19 cellular contexts compared by ENCODE assay signal in genomic region chr13:49731766-49732165, GRCh38. TPM values are rescaled to one million over a fixed set of nuclear protein-coding genes. Genes with fewer than 3 reads are reported as not detected.
DNase-seq lines count a peak whose midpoint lies in the region; ATAC-seq and TF ChIP-seq lines count a peak whose summit lies in the region.
"Had no signal": no experiment of that assay in that cellular context is flagged by ENCODE, and none has a peak within 500 bp of the region (broad histone marks: within the 10 kb centered on the region; RNA-seq: fewer than 3 reads in every experiment).

No MANE protein-coding gene starts in this region.

- H3K36me3 Mint-ChIP-seq in activated naive CD4-positive, alpha-beta T cell treated with anti-CD3 and anti-CD28 coated beads, Interleukin-2, amount 50 U/mL, for 72 hours, result peaks cover 3 to 6% of the 10 kb centered on the region in 2 donors
- H3K36me3 Mint-ChIP-seq in T-helper 17 cell (ENCODE audit: low read depth), result peaks cover 6% of the 10 kb centered on the region
- H3K36me3 Mint-ChIP-seq: natural killer cell had no signal

- peaks cover 0 to 43% (median 35%) of the 10 kb centered on the region in 9 donors for H3K36me3 ChIP-seq in heart left ventricle
- H3K36me3 ChIP-seq in brain microvascular endothelial cell (replicated peaks), result peaks cover 10% of the 10 kb centered on the region

- H3K4me1 Mint-ChIP-seq in T-helper 17 cell, result peaks cover 2% of the 10 kb centered on the region
- H3K4me1 Mint-ChIP-seq: activated T-helper 17 cell treated with anti-CD3 and anti-CD28 coated beads, Interleukin-2, amount 50 U/mL, for 72 hours; natural killer cell had no signal

- H3K4me3 ChIP-seq in heart left ventricle, result no peak overlapping the region
- H3K4me3 ChIP-seq in brain microvascular endothelial cell (ENCODE audit: low read depth, low read length), result no peak overlapping the region
- H3K4me3 ChIP-seq: esophagus muscularis mucosa, GM23338, Peyer's patch, tibial nerve had no signal

- H3K27ac Mint-ChIP-seq in activated naive CD4-positive, alpha-beta T cell treated with anti-CD3 and anti-CD28 coated beads, Interleukin-2, amount 50 U/mL, for 72 hours, result no peak overlapping the region
- H3K27ac Mint-ChIP-seq in T-helper 17 cell, result no peak overlapping the region
- H3K27ac Mint-ChIP-seq: activated T-helper 17 cell treated with anti-CD3 and anti-CD28 coated beads, Interleukin-2, amount 50 U/mL, for 72 hours; GM23338; natural killer cell had no signal

- TF ChIP-seq CTCF in heart left ventricle (IDR thresholded peaks at IDR 0.05) (no peak), brain microvascular endothelial cell (IDR thresholded peaks at IDR 0.05; ENCODE audit: low read depth, low read length, missing control alignments) (no peak)

- DNase-seq in heart left ventricle (no peak), cardiac septum (ENCODE audit: low spot score) (no peak), brain microvascular endothelial cell (peak; percentile 68), left ventricle myocardium superior (no peak), head of caudate nucleus (no peak), T-helper 17 cell (no peak)
- DNase-seq in activated naive CD4-positive, alpha-beta T cell treated with anti-CD3 and anti-CD28 coated beads, Interleukin-2, amount 50 U/mL, for 72 hours (ENCODE audit: low spot score in 2 of 2), result no peak
- DNase-seq: activated CD4-positive, alpha-beta T cell treated with anti-CD3 and anti-CD28 coated beads, Interleukin-2, amount 50 U/mL, for 4 hours; cerebellar nuclear complex; DMS79; natural killer cell; NCI-H1048; NCI-H345; Peyer's patch had no signal

- H3K27ac ChIP-seq in heart left ventricle (peak overlapping the region in 3 of 12 donors; percentile 13 to 40 (median 21)), brain microvascular endothelial cell (peak overlapping the region; percentile 38)
- H3K27ac ChIP-seq: esophagus muscularis mucosa, Peyer's patch, tibial nerve had no signal

- no peaks in the 10 kb centered on the region for H3K27me3 ChIP-seq in heart left ventricle
- no peaks in the 10 kb centered on the region for H3K27me3 ChIP-seq in brain microvascular endothelial cell (replicated peaks)
- H3K27me3 ChIP-seq: esophagus muscularis mucosa, Peyer's patch, tibial nerve had no signal

- H3K9me3 ChIP-seq in heart left ventricle (no peaks in the 10 kb centered on the region), T-helper 17 cell (ENCODE audit: control insufficient read depth, low read length, poor library complexity, severe bottlenecking) (no peaks in the 10 kb centered on the region)
- H3K9me3 ChIP-seq: esophagus muscularis mucosa, Peyer's patch, tibial nerve had no signal

- in situ Hi-C loops in brain microvascular endothelial cell (cut with HindIII; ENCODE audit: low pct_ligation_motif_present, low sequenced_read_pairs), result no loop called here

- intact Hi-C loops in heart left ventricle (cut with DNase I) (no loop called here), cardiac septum (cut with DNase I) (no loop called here), left ventricle myocardium superior (cut with micrococcal nuclease) (no loop called here), head of caudate nucleus (cut with DNase I) (no loop called here)

- no peaks in the 10 kb centered on the region for H3K27me3 Mint-ChIP-seq in T-helper 17 cell
- H3K27me3 Mint-ChIP-seq: activated T-helper 17 cell treated with anti-CD3 and anti-CD28 coated beads, Interleukin-2, amount 50 U/mL, for 72 hours had no signal

- no peak overlapping the region for H3K4me3 Mint-ChIP-seq in T-helper 17 cell
- H3K4me3 Mint-ChIP-seq: activated T-helper 17 cell treated with anti-CD3 and anti-CD28 coated beads, Interleukin-2, amount 50 U/mL, for 72 hours; GM23338; natural killer cell had no signal

- ATAC-seq in heart left ventricle (peak; percentile 55 to 80 (median 76)), left ventricle myocardium superior (peak; percentile 83), T-helper 17 cell (no peak), GM18498 (IDR thresholded peaks at IDR 0.05; ENCODE audit: unreplicated experiment) (no peak)
- no peak for ATAC-seq in activated naive CD4-positive, alpha-beta T cell treated with anti-CD3 and anti-CD28 coated beads, Interleukin-2, amount 50 U/mL, for 72 hours
- ATAC-seq: activated T-helper 17 cell treated with anti-CD3 and anti-CD28 coated beads, Interleukin-2, amount 50 U/mL, for 72 hours; GM23338; natural killer cell had no signal

- no peaks in the 10 kb centered on the region for H3K9me3 Mint-ChIP-seq in activated naive CD4-positive, alpha-beta T cell treated with anti-CD3 and anti-CD28 coated beads, Interleukin-2, amount 50 U/mL, for 72 hours
- H3K9me3 Mint-ChIP-seq: activated T-helper 17 cell treated with anti-CD3 and anti-CD28 coated beads, Interleukin-2, amount 50 U/mL, for 72 hours; GM23338; natural killer cell had no signal

- H3K4me1 ChIP-seq in heart left ventricle, result peaks cover 0 to 18% (median 6%) of the 10 kb centered on the region in 12 donors
- H3K4me1 ChIP-seq: esophagus muscularis mucosa, Peyer's patch had no signal

- TF ChIP-seq POLR2A in heart left ventricle (IDR thresholded peaks at IDR 0.05), result no peak

RNA-seq across cellular contexts. Expression of gene EBPL, which starts 40.5 kb away (rescaled TPM):
- total RNA-seq in heart left ventricle (10 to 100 TPM in 1 of 9 donors, 1 to 10 TPM in 8; 3.2 to 13.8 (median 5.8) TPM), cardiac septum (6.7 TPM), left ventricle myocardium superior (6.9 TPM), T-helper 17 cell (10 to 100 TPM; 11.8 to 17.1 TPM)
- polyA plus RNA-seq in heart left ventricle, result 1 to 10 TPM; 5.3 to 8.5 TPM
- total RNA-seq in activated naive CD4-positive, alpha-beta T cell treated with anti-CD3 and anti-CD28 coated beads, Interleukin-2, amount 50 U/mL, for 72 hours, result 10 to 100 TPM; 31.9 to 59.9 TPM

Comparison
In these comparisons a context has a peak if more than half of its experiments do, and no peak if none do; other contexts are left out.
1. ATAC-seq: peak in heart left ventricle (4 of 4) and left ventricle myocardium superior (single experiment); none in activated naive CD4-positive, alpha-beta T cell treated with anti-CD3 and anti-CD28 coated beads, Interleukin-2, amount 50 U/mL, for 72 hours (0 of 2), T-helper 17 cell (single experiment) and GM18498 (single experiment).